In the genomic region with DNA sequence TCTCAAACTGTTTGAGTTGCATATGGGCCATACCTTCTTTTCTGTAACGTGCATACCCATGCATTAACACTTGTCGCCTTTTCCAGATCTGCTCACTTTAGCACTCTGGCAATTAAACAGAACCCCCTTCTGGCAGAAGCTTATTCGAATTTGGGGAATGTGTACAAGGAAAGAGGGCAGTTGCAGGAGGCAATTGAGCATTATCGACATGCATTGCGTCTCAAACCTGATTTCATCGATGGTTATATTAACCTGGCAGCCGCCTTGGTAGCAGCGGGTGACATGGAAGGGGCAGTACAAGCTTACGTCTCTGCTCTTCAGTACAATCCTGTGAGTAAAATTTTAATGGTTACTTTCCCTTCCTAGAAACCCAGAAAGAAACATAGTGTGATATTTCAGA, we compare ENCODE assay signal across 18 cellular contexts. TPM values are rescaled to one million over a fixed set of nuclear protein-coding genes. Genes with fewer than 3 reads are reported as not detected.
DNase-seq lines count a peak whose midpoint lies in the region; ATAC-seq and TF ChIP-seq lines count a peak whose summit lies in the region.
"Had no signal": no experiment of that assay in that cellular context is flagged by ENCODE, and none has a peak within 500 bp of the region (broad histone marks: within the 10 kb centered on the region; RNA-seq: fewer than 3 reads in every experiment).

No MANE protein-coding gene starts in this region.

- peaks cover 0 to 2% (median 0%) of the 10 kb centered on the region in 7 donors for H3K9me3 Mint-ChIP-seq in CD4-positive, CD25-positive, alpha-beta regulatory T cell
- H3K9me3 Mint-ChIP-seq in Calu3 (ENCODE audit: low read depth, unreplicated experiment), result no peaks in the 10 kb centered on the region
- no peaks in the 10 kb centered on the region for H3K9me3 Mint-ChIP-seq in activated CD4-positive, alpha-beta memory T cell treated with anti-CD3 and anti-CD28 coated beads, Interleukin-2, amount 10 ng/mL, durations not matched to agents 7 days and 5 days
- peaks cover 8% of the 10 kb centered on the region for H3K9me3 Mint-ChIP-seq in glutamatergic neuron (ENCODE audit: unreplicated experiment)

- H3K36me3 ChIP-seq in CD4-positive, CD25-positive, alpha-beta regulatory T cell (ENCODE audit: control insufficient read depth, insufficient read depth, low read length), result peaks cover 20% of the 10 kb centered on the region
- H3K36me3 ChIP-seq: suprapubic skin had no signal

- BruUV-seq in Calu3 (replicated peaks; lab: Mats Ljungman, UMichigan), result no TSS peak

- ATAC-seq in CD4-positive, CD25-positive, alpha-beta regulatory T cell (ENCODE audit: low read depth in 2 of 2), result no peak

- peaks cover 7 to 45% (median 32%) of the 10 kb centered on the region in 4 donors for H3K4me1 Mint-ChIP-seq in CD4-positive, CD25-positive, alpha-beta regulatory T cell
- H3K4me1 Mint-ChIP-seq in Calu3 (ENCODE audit: low read depth, unreplicated experiment) (peaks cover 30% of the 10 kb centered on the region), glutamatergic neuron (ENCODE audit: low read depth, unreplicated experiment) (peaks cover 6% of the 10 kb centered on the region)
- peaks cover 44% of the 10 kb centered on the region for H3K4me1 Mint-ChIP-seq in activated CD4-positive, alpha-beta memory T cell treated with anti-CD3 and anti-CD28 coated beads, Interleukin-2, amount 10 ng/mL, durations not matched to agents 7 days and 5 days

- H3K27ac ChIP-seq in CD4-positive, CD25-positive, alpha-beta regulatory T cell (ENCODE audit: insufficient read depth, low read length, poor library complexity, severe bottlenecking), result peak overlapping the region; percentile 51
- H3K27ac ChIP-seq: right atrium auricular region, suprapubic skin had no signal

- DNase-seq in CD4-positive, CD25-positive, alpha-beta regulatory T cell, result no peak
- no peak for DNase-seq in Calu3
- DNase-seq in activated CD4-positive, alpha-beta memory T cell treated with anti-CD3 and anti-CD28 coated beads, Interleukin-2, amount 10 ng/mL, durations not matched to agents 7 days and 5 days, result no peak
- no peak for DNase-seq in glutamatergic neuron
- DNase-seq in NCI-H2029 (lab: John Stamatoyannopoulos, UW), result no peak
- no peak for DNase-seq in D341Med (ENCODE audit: low spot score)
- no peak for DNase-seq in KBM-7
- DNase-seq: AML-193, DMS153, endodermal cell, HCEC 1CT, hippocampal formation, MV-4-11, NCI-H2107, NCI-H526 treated with DMSO at 0.1 percent for 48 hours had no signal

- peak overlapping the region in 1 of 3 donors; percentile 12 for H3K27ac Mint-ChIP-seq in CD4-positive, CD25-positive, alpha-beta regulatory T cell
- no peak overlapping the region for H3K27ac Mint-ChIP-seq in Calu3 (ENCODE audit: unreplicated experiment)
- peak overlapping the region; percentile 27 for H3K27ac Mint-ChIP-seq in activated CD4-positive, alpha-beta memory T cell treated with anti-CD3 and anti-CD28 coated beads, Interleukin-2, amount 10 ng/mL, durations not matched to agents 7 days and 5 days
- H3K27ac Mint-ChIP-seq in glutamatergic neuron (ENCODE audit: unreplicated experiment), result no peak overlapping the region
- H3K27ac Mint-ChIP-seq: endodermal cell, mesothelial cell of epicardium had no signal

- H3K27me3 ChIP-seq in CD4-positive, CD25-positive, alpha-beta regulatory T cell (ENCODE audit: control insufficient read depth, insufficient read depth, low read length), result no peaks in the 10 kb centered on the region
- H3K27me3 ChIP-seq: right atrium auricular region, suprapubic skin had no signal

- H3K27me3 Mint-ChIP-seq in CD4-positive, CD25-positive, alpha-beta regulatory T cell, result no peaks in the 10 kb centered on the region
- H3K27me3 Mint-ChIP-seq in Calu3 (ENCODE audit: unreplicated experiment) (no peaks in the 10 kb centered on the region), glutamatergic neuron (ENCODE audit: unreplicated experiment) (peaks cover 6% of the 10 kb centered on the region)
- H3K27me3 Mint-ChIP-seq in activated CD4-positive, alpha-beta memory T cell treated with anti-CD3 and anti-CD28 coated beads, Interleukin-2, amount 10 ng/mL, durations not matched to agents 7 days and 5 days, result no peaks in the 10 kb centered on the region

- peaks cover 36% of the 10 kb centered on the region for H3K4me1 ChIP-seq in CD4-positive, CD25-positive, alpha-beta regulatory T cell (ENCODE audit: control insufficient read depth, insufficient read depth, low read length, poor library complexity, severe bottlenecking)

- peak overlapping the region; percentile 84 for H3K4me3 ChIP-seq in CD4-positive, CD25-positive, alpha-beta regulatory T cell (ENCODE audit: low read depth, low read length)
- H3K4me3 ChIP-seq: right atrium auricular region had no signal

- CTCF ChIA-PET in Calu3 (lab: Charles Lee), result no interaction called here
- CTCF ChIA-PET in activated CD4-positive, alpha-beta memory T cell treated with anti-CD3 and anti-CD28 coated beads, Interleukin-2, amount 10 ng/mL, durations not matched to agents 7 days and 5 days (lab: Charles Lee), result interaction anchor here (0.7 kb wide), 1 partner anchor 11 kb away, joined by 4 read pairs; no protein-coding TSS in a partner anchor

- H3K36me3 Mint-ChIP-seq in CD4-positive, CD25-positive, alpha-beta regulatory T cell, result peaks cover 19% of the 10 kb centered on the region
- H3K36me3 Mint-ChIP-seq in Calu3 (ENCODE audit: insufficient read depth, unreplicated experiment) (peaks cover 82% of the 10 kb centered on the region), glutamatergic neuron (ENCODE audit: unreplicated experiment) (no peaks in the 10 kb centered on the region)
- peaks cover 65% of the 10 kb centered on the region for H3K36me3 Mint-ChIP-seq in activated CD4-positive, alpha-beta memory T cell treated with anti-CD3 and anti-CD28 coated beads, Interleukin-2, amount 10 ng/mL, durations not matched to agents 7 days and 5 days (ENCODE audit: low read depth)
- H3K36me3 Mint-ChIP-seq: mesothelial cell of epicardium had no signal

- H3K9me3 ChIP-seq in CD4-positive, CD25-positive, alpha-beta regulatory T cell (ENCODE audit: control insufficient read depth in 2 of 2, low read length in 2 of 2), result no peaks in the 10 kb centered on the region
- H3K9me3 ChIP-seq: right atrium auricular region, suprapubic skin had no signal

- POLR2A ChIA-PET in activated CD4-positive, alpha-beta memory T cell treated with anti-CD3 and anti-CD28 coated beads, Interleukin-2, amount 10 ng/mL, durations not matched to agents 7 days and 5 days (lab: Charles Lee), result interaction anchor here (0.7 to 2.5 kb wide), 5 partner anchors 8 to 81 kb away, joined by 3 to 11 read pairs (median 3); no protein-coding TSS in a partner anchor

- peak overlapping the region; percentile 77 to 100 (median 97) for H3K4me3 Mint-ChIP-seq in CD4-positive, CD25-positive, alpha-beta regulatory T cell
- H3K4me3 Mint-ChIP-seq in Calu3 (ENCODE audit: low read depth, unreplicated experiment), result peak overlapping the region; percentile 30
- peak overlapping the region; percentile 73 for H3K4me3 Mint-ChIP-seq in activated CD4-positive, alpha-beta memory T cell treated with anti-CD3 and anti-CD28 coated beads, Interleukin-2, amount 10 ng/mL, durations not matched to agents 7 days and 5 days
- H3K4me3 Mint-ChIP-seq in glutamatergic neuron (ENCODE audit: unreplicated experiment), result peak overlapping the region; percentile 20
- H3K4me3 Mint-ChIP-seq: endodermal cell, mesothelial cell of epicardium had no signal

- TF ChIP-seq CTCF in Calu3 (IDR thresholded peaks at IDR 0.05; ENCODE audit: unreplicated experiment) (no peak), glutamatergic neuron (IDR thresholded peaks at IDR 0.05; ENCODE audit: partially characterized antibody, unreplicated experiment) (no peak)

- intact Hi-C loops in Calu3 (cut with micrococcal nuclease; ENCODE audit: unreplicated experiment), result loop anchor here (10.0 kb wide), 1 partner anchor 93 kb away; no protein-coding TSS in a partner anchor

- in situ Hi-C loops in KBM-7 (cut with MboI; ENCODE audit: low pct_unique_long_range_greater_than_20kb, low sequenced_read_pairs), result no loop called here

RNA-seq across cellular contexts. Expression of a gene that starts 4.8 kb away (rescaled TPM):
- total RNA-seq in CD4-positive, CD25-positive, alpha-beta regulatory T cell, result 557 TPM
- polyA plus RNA-seq in CD4-positive, CD25-positive, alpha-beta regulatory T cell, result 10 to 100 TPM; 27.7 to 45.3 (median 37.0) TPM
- total RNA-seq in Calu3 (2022) (162 and 191 TPM in 2 replicates), glutamatergic neuron (ENCODE audit: unreplicated experiment) (185 TPM)
- total RNA-seq in activated CD4-positive, alpha-beta memory T cell treated with anti-CD3 and anti-CD28 coated beads, Interleukin-2, amount 10 ng/mL, durations not matched to agents 7 days and 5 days, result 100 to 1,000 TPM; 360 to 382 TPM

RNA-seq across cellular contexts. Expression of a gene that starts 40.5 kb away (rescaled TPM):
- 3.7 TPM for total RNA-seq in CD4-positive, CD25-positive, alpha-beta regulatory T cell
- under 1 TPM; 0.20 to 0.65 (median 0.49) TPM for polyA plus RNA-seq in CD4-positive, CD25-positive, alpha-beta regulatory T cell
- total RNA-seq in Calu3 (2022) (8.1 and 10.2 TPM in 2 replicates), glutamatergic neuron (ENCODE audit: unreplicated experiment) (2.5 TPM)
- 1 to 10 TPM; 4.4 to 5.3 TPM for total RNA-seq in activated CD4-positive, alpha-beta memory T cell treated with anti-CD3 and anti-CD28 coated beads, Interleukin-2, amount 10 ng/mL, durations not matched to agents 7 days and 5 days

Comparison
In these comparisons a context has a peak if more than half of its experiments do, and no peak if none do; other contexts are left out.
1. H3K4me3 Mint-ChIP-seq: peak in every context shown above with its lines; median percentile 97 in CD4-positive, CD25-positive, alpha-beta regulatory T cell; 73 in activated CD4-positive, alpha-beta memory T cell treated with anti-CD3 and anti-CD28 coated beads, Interleukin-2, amount 10 ng/mL, durations not matched to agents 7 days and 5 days; 30 in Calu3; 20 in glutamatergic neuron.